ENCODE assay signal across 9 cellular contexts in genomic region chr2:219125225-219125885, GRCh38. TPM values are rescaled to one million over a fixed set of nuclear protein-coding genes. Genes with fewer than 3 reads are reported as not detected.
A peak's percentile ranks its signal among the peaks of the same experiment; 100 is the strongest.
DNase-seq lines count a peak whose midpoint lies in the region; ATAC-seq and TF ChIP-seq lines count a peak whose summit lies in the region.
"Had no signal": no experiment of that assay in that cellular context is flagged by ENCODE, and none has a peak within 500 bp of the region (broad histone marks: within the 10 kb centered on the region; RNA-seq: fewer than 3 reads in every experiment).

No MANE protein-coding gene starts in this region.

- DNase-seq in T-helper 2 cell treated with Interferon-gamma antibody and Interleukin-4, amounts not matched to agents 5 μg/mL and 100 μg/mL, for 36 hours (ENCODE audit: low spot score) = peak; percentile 4
- no peak for DNase-seq in T-helper 2 cell
- DNase-seq in RWPE2 (ENCODE audit: low spot score) = no peak
- peak; percentile 89 for DNase-seq in glomerular visceral epithelial cell (ENCODE audit: extremely low spot score)
- DNase-seq in smooth muscle cell of the brain vasculature (ENCODE audit: low read depth, low spot score) = peak; percentile 26
- no peak for DNase-seq in thyroid gland
- no peak for DNase-seq in NCI-H526 treated with DMSO at 0.1 percent for 48 hours (lab: John Stamatoyannopoulos, UW)
- DNase-seq: NCI-H1105 treated with DMSO at 0.1 percent for 48 hours had no signal

- no peaks in the 10 kb centered on the region for H3K9me3 Mint-ChIP-seq in T-helper 2 cell treated with Interferon-gamma antibody and Interleukin-4, amounts not matched to agents 5 μg/mL and 100 μg/mL, for 36 hours

- TF ChIP-seq POLR2A in thyroid gland (IDR thresholded peaks at IDR 0.05) = no peak

- H3K4me3 ChIP-seq in RWPE2 (ENCODE audit: severe bottlenecking) (no peak overlapping the region), thyroid gland (replicated peaks in 1 of 3) (no peak overlapping the region)

- H3K27me3 ChIP-seq in RWPE2 (ENCODE audit: insufficient read depth, poor library complexity, severe bottlenecking) (no peaks in the 10 kb centered on the region), thyroid gland (no peaks in the 10 kb centered on the region)

- H3K9me3 ChIP-seq in RWPE2 (ENCODE audit: severe bottlenecking) (no peaks in the 10 kb centered on the region), thyroid gland (no peaks in the 10 kb centered on the region)

- TF ChIP-seq CTCF in RWPE2 (IDR thresholded peaks at IDR 0.05; ENCODE audit: poor library complexity, severe bottlenecking) (no peak), thyroid gland (IDR thresholded peaks at IDR 0.05) (no peak)

- peaks cover 4% of the 10 kb centered on the region for H3K4me1 Mint-ChIP-seq in T-helper 2 cell treated with Interferon-gamma antibody and Interleukin-4, amounts not matched to agents 5 μg/mL and 100 μg/mL, for 36 hours (ENCODE audit: low read depth)

- WGBS in thyroid gland, 2 donors = 85 to 87% methylated on average over 10 of the region's 10 CpGs

- H3K4me1 ChIP-seq in RWPE2 (ENCODE audit: insufficient read depth, poor library complexity, severe bottlenecking) = no peaks in the 10 kb centered on the region
- peaks cover 0 to 5% of the 10 kb centered on the region in 2 donors for H3K4me1 ChIP-seq in thyroid gland

- H3K27ac ChIP-seq in RWPE2 (ENCODE audit: poor library complexity, severe bottlenecking) (no peak overlapping the region), thyroid gland (no peak overlapping the region)

- ATAC-seq in RWPE2 (ENCODE audit: low read depth) (0 out of 3 replicates have a peak, but pooled peaks have one; percentile 29), GM21390 (IDR thresholded peaks at IDR 0.05; ENCODE audit: unreplicated experiment) (no peak)

- no peaks in the 10 kb centered on the region for H3K27me3 Mint-ChIP-seq in T-helper 2 cell treated with Interferon-gamma antibody and Interleukin-4, amounts not matched to agents 5 μg/mL and 100 μg/mL, for 36 hours (ENCODE audit: low read depth)

- no peak overlapping the region for H3K4me3 Mint-ChIP-seq in T-helper 2 cell treated with Interferon-gamma antibody and Interleukin-4, amounts not matched to agents 5 μg/mL and 100 μg/mL, for 36 hours

- H3K36me3 ChIP-seq in RWPE2 (ENCODE audit: low read depth) (no peaks in the 10 kb centered on the region), thyroid gland (no peaks in the 10 kb centered on the region)

- intact Hi-C loops in thyroid gland (cut with DNase I) = no loop called here

- H3K27ac Mint-ChIP-seq in T-helper 2 cell treated with Interferon-gamma antibody and Interleukin-4, amounts not matched to agents 5 μg/mL and 100 μg/mL, for 36 hours = no peak overlapping the region

- H3K36me3 Mint-ChIP-seq in T-helper 2 cell treated with Interferon-gamma antibody and Interleukin-4, amounts not matched to agents 5 μg/mL and 100 μg/mL, for 36 hours (ENCODE audit: low read depth) = no peaks in the 10 kb centered on the region

RNA-seq across cellular contexts. Expression of gene NHEJ1, which starts 35.3 kb away (rescaled TPM):
- total RNA-seq in thyroid gland = 10 to 100 TPM in 3 of 4 donors, 1 to 10 TPM in 1; 8.6 to 13.8 (median 11.9) TPM

RNA-seq across cellular contexts. Expression of gene SLC23A3, which starts 44.5 kb away (rescaled TPM):
- total RNA-seq in thyroid gland = 1 to 10 TPM; 1.1 to 3.9 (median 3.4) TPM

RNA-seq across cellular contexts. Expression of gene CNPPD1, which starts 51.4 kb away (rescaled TPM):
- 100 to 1,000 TPM in 1 of 4 donors, 10 to 100 TPM in 3; 48.2 to 115 (median 65.0) TPM for total RNA-seq in thyroid gland

RNA-seq across cellular contexts. Expression of gene RETREG2, which starts 52.7 kb away (rescaled TPM):
- 100 to 1,000 TPM in 2 of 4 donors, 10 to 100 TPM in 2; 82.3 to 122 (median 100) TPM for total RNA-seq in thyroid gland

Comparison
In these comparisons a context has a peak if more than half of its experiments do, and no peak if none do; other contexts are left out.
1. DNase-seq: peak in T-helper 2 cell treated with Interferon-gamma antibody and Interleukin-4, amounts not matched to agents 5 μg/mL and 100 μg/mL, for 36 hours (single experiment), glomerular visceral epithelial cell (single experiment) and smooth muscle cell of the brain vasculature (single experiment); none in T-helper 2 cell (0 of 5), RWPE2 (single experiment), thyroid gland (0 of 2) and NCI-H526 treated with DMSO at 0.1 percent for 48 hours (single experiment).